ENCODE assay signal across 14 cellular contexts in the genomic region with DNA sequence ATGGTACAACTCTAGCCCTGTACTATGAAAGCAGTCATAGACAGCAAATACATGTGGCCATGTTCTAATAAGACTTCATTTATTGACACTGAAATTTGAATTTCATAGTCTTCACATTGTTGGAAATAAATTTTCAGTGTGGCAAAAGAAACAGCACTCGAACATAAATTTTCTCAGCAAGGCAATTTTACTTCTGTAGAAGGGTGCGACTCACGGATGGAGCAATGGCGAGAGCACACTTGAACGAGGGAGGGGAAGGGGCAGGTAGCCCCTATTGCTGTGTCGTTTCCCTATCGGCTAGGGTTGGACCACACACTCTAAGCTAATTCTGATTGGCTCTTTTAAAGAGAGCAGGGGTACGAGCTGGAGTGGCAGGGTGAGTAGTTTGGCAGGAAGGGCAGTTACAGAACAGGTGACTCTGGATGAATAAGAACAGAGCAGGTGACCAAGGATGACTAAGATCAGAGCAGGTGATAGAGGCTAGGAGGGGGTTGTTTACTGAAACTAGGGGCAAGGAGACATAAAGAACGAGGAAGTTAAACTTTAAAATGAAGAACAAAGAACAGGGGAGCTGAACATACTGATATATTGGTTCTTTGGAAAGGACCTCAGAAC. TPM values are rescaled to one million over a fixed set of nuclear protein-coding genes. Genes with fewer than 3 reads are reported as not detected.
DNase-seq lines count a peak whose midpoint lies in the region; TF ChIP-seq lines count a peak whose summit lies in the region.
"Had no signal": no experiment of that assay in that cellular context is flagged by ENCODE, and none has a peak within 500 bp of the region (broad histone marks: within the 10 kb centered on the region; RNA-seq: fewer than 3 reads in every experiment).

No MANE protein-coding gene starts in this region.

- H3K27me3 ChIP-seq in hepatocyte, result no peaks in the 10 kb centered on the region
- H3K27me3 ChIP-seq in brain microvascular endothelial cell (replicated peaks), result no peaks in the 10 kb centered on the region
- no peaks in the 10 kb centered on the region for H3K27me3 ChIP-seq in tibial nerve
- H3K27me3 ChIP-seq: BE2C had no signal

- DNase-seq in DMS53 treated with DMSO at 0.1 percent for 48 hours (lab: John Stamatoyannopoulos, UW; ENCODE audit: unreplicated experiment) (peak; percentile 4), hepatocyte (ENCODE audit: low spot score) (peak; percentile 39), type B pancreatic cell (ENCODE audit: extremely low spot score, unreplicated experiment) (no peak), brain microvascular endothelial cell (no peak), NOMO-1 (lab: John Stamatoyannopoulos, UW; ENCODE audit: unreplicated experiment in 2 of 2) (no peak), tibial nerve (ENCODE audit: low spot score in 2 of 2) (no peak)
- DNase-seq in activated T-helper 2 cell treated with anti-CD3 and anti-CD28 coated beads, Interferon-gamma antibody, Interleukin-2, Interleukin-4, amounts not matched to agents 10 μg/mL and 5 μg/mL and 100 μg/mL, durations not matched to agents 14 hours and 24 hours and 36 hours (ENCODE audit: low spot score), result no peak
- DNase-seq: BE2C; CD8-positive, alpha-beta memory T cell; DMS153; NCI-H1436 treated with DMSO at 0.1 percent for 48 hours; NCI-H2081; NCI-H524 had no signal

- no peak overlapping the region for H2AFZ ChIP-seq in hepatocyte

- peak overlapping the region; percentile 0 for H3K27ac Mint-ChIP-seq in activated T-helper 2 cell treated with anti-CD3 and anti-CD28 coated beads, Interferon-gamma antibody, Interleukin-2, Interleukin-4, amounts not matched to agents 10 μg/mL and 5 μg/mL and 100 μg/mL, durations not matched to agents 14 hours and 24 hours and 36 hours
- H3K27ac Mint-ChIP-seq in type B pancreatic cell, result peak overlapping the region; percentile 67

- H3K9me3 ChIP-seq in hepatocyte (ENCODE audit: low read depth) (no peaks in the 10 kb centered on the region), tibial nerve (peaks cover 0 to 8% (median 0%) of the 10 kb centered on the region in 4 donors)
- H3K9me3 ChIP-seq: BE2C had no signal

- no peak overlapping the region for H3K4me3 Mint-ChIP-seq in activated T-helper 2 cell treated with anti-CD3 and anti-CD28 coated beads, Interferon-gamma antibody, Interleukin-2, Interleukin-4, amounts not matched to agents 10 μg/mL and 5 μg/mL and 100 μg/mL, durations not matched to agents 14 hours and 24 hours and 36 hours (ENCODE audit: low read depth)
- no peak overlapping the region for H3K4me3 Mint-ChIP-seq in type B pancreatic cell
- H3K4me3 Mint-ChIP-seq: CD8-positive, alpha-beta memory T cell had no signal

- H3K36me3 ChIP-seq in hepatocyte (replicated peaks; ENCODE audit: insufficient read depth, low read depth), result no peaks in the 10 kb centered on the region
- H3K36me3 ChIP-seq in brain microvascular endothelial cell (replicated peaks), result peaks cover 7% of the 10 kb centered on the region
- peaks cover 0 to 10% (median 0%) of the 10 kb centered on the region in 3 donors for H3K36me3 ChIP-seq in tibial nerve
- H3K36me3 ChIP-seq: BE2C had no signal

- peaks cover 9% of the 10 kb centered on the region for H3K79me2 ChIP-seq in hepatocyte

- H3K4me2 ChIP-seq in hepatocyte, result no peak overlapping the region

- in situ Hi-C loops in brain microvascular endothelial cell (cut with HindIII; ENCODE audit: low pct_ligation_motif_present, low sequenced_read_pairs), result no loop called here

- no peaks in the 10 kb centered on the region for H3K9me2 ChIP-seq in hepatocyte (replicated peaks; ENCODE audit: insufficient read depth)

- H3K9me3 Mint-ChIP-seq in activated T-helper 2 cell treated with anti-CD3 and anti-CD28 coated beads, Interferon-gamma antibody, Interleukin-2, Interleukin-4, amounts not matched to agents 10 μg/mL and 5 μg/mL and 100 μg/mL, durations not matched to agents 14 hours and 24 hours and 36 hours, result peaks cover 22% of the 10 kb centered on the region
- peaks cover 18% of the 10 kb centered on the region for H3K9me3 Mint-ChIP-seq in type B pancreatic cell

- TF ChIP-seq EP300 in tibial nerve (IDR thresholded peaks at IDR 0.05), result no peak

- peaks cover 61% of the 10 kb centered on the region for H3K36me3 Mint-ChIP-seq in activated T-helper 2 cell treated with anti-CD3 and anti-CD28 coated beads, Interferon-gamma antibody, Interleukin-2, Interleukin-4, amounts not matched to agents 10 μg/mL and 5 μg/mL and 100 μg/mL, durations not matched to agents 14 hours and 24 hours and 36 hours (ENCODE audit: low read depth)
- peaks cover 32% of the 10 kb centered on the region for H3K36me3 Mint-ChIP-seq in type B pancreatic cell

- H3K4me1 ChIP-seq in hepatocyte (ENCODE audit: insufficient read depth) (peaks cover 10% of the 10 kb centered on the region), tibial nerve (peaks cover 0 to 10% (median 2%) of the 10 kb centered on the region in 4 donors)
- H3K4me1 ChIP-seq: BE2C had no signal

- H3K27me3 Mint-ChIP-seq in activated T-helper 2 cell treated with anti-CD3 and anti-CD28 coated beads, Interferon-gamma antibody, Interleukin-2, Interleukin-4, amounts not matched to agents 10 μg/mL and 5 μg/mL and 100 μg/mL, durations not matched to agents 14 hours and 24 hours and 36 hours (ENCODE audit: low read depth), result no peaks in the 10 kb centered on the region
- no peaks in the 10 kb centered on the region for H3K27me3 Mint-ChIP-seq in type B pancreatic cell

- H4K20me1 ChIP-seq in hepatocyte (ENCODE audit: insufficient read depth, poor library complexity, severe bottlenecking), result no peaks in the 10 kb centered on the region

- H3K27ac ChIP-seq in hepatocyte, result peak overlapping the region; percentile 95
- no peak overlapping the region for H3K27ac ChIP-seq in brain microvascular endothelial cell
- H3K27ac ChIP-seq in tibial nerve, result no peak overlapping the region

- H3K4me3 ChIP-seq in hepatocyte, result no peak overlapping the region
- H3K4me3 ChIP-seq in brain microvascular endothelial cell (ENCODE audit: low read depth, low read length), result no peak overlapping the region
- no peak overlapping the region for H3K4me3 ChIP-seq in tibial nerve

- WGBS in hepatocyte (ENCODE audit: low lambda C conversion rate, missing lambda C conversion rate), result 66% methylated on average over 9 of the region's 9 CpGs
- 97 to 98% methylated on average over 9 of the region's 9 CpGs for WGBS in tibial nerve, 2 donors

- intact Hi-C loops in activated T-helper 2 cell treated with anti-CD3 and anti-CD28 coated beads, Interferon-gamma antibody, Interleukin-2, Interleukin-4, amounts not matched to agents 10 μg/mL and 5 μg/mL and 100 μg/mL, durations not matched to agents 14 hours and 24 hours and 36 hours (cut with micrococcal nuclease), result no loop called here

- TF ChIP-seq CTCF in hepatocyte (IDR thresholded peaks at IDR 0.05; ENCODE audit: poor library complexity) (no peak), type B pancreatic cell (conservative IDR thresholded peaks at IDR 0.05) (no peak), brain microvascular endothelial cell (IDR thresholded peaks at IDR 0.05; ENCODE audit: low read depth, low read length, missing control alignments) (no peak), tibial nerve (IDR thresholded peaks at IDR 0.05) (no peak)

- TF ChIP-seq POLR2A in tibial nerve (IDR thresholded peaks at IDR 0.05), result no peak

- peaks cover 24% of the 10 kb centered on the region for H3K4me1 Mint-ChIP-seq in activated T-helper 2 cell treated with anti-CD3 and anti-CD28 coated beads, Interferon-gamma antibody, Interleukin-2, Interleukin-4, amounts not matched to agents 10 μg/mL and 5 μg/mL and 100 μg/mL, durations not matched to agents 14 hours and 24 hours and 36 hours (ENCODE audit: low read depth)
- H3K4me1 Mint-ChIP-seq in type B pancreatic cell (ENCODE audit: unreplicated experiment), result peaks cover 43% of the 10 kb centered on the region

RNA-seq across cellular contexts. Expression of a gene that starts 52.0 kb away (rescaled TPM):
- 0.16 TPM in 1 of 2 replicates, not detected in the other for total RNA-seq in activated T-helper 2 cell treated with anti-CD3 and anti-CD28 coated beads, Interferon-gamma antibody, Interleukin-2, Interleukin-4, amounts not matched to agents 10 μg/mL and 5 μg/mL and 100 μg/mL, durations not matched to agents 14 hours and 24 hours and 36 hours
- 15.1 TPM in 2 replicates for total RNA-seq in hepatocyte
- 3.5 and 3.9 TPM in 2 replicates for polyA plus RNA-seq in hepatocyte
- total RNA-seq in type B pancreatic cell (ENCODE audit: low replicate concordance), result 12.5 and 37.7 TPM in 2 replicates
- total RNA-seq in tibial nerve, result 1 to 10 TPM; 2.2 to 2.4 (median 2.3) TPM
- total RNA-seq: SK-MEL-5 had no signal
- polyA plus RNA-seq: CD8-positive, alpha-beta memory T cell had no signal

Comparison
In these comparisons a context has a peak if more than half of its experiments do, and no peak if none do; other contexts are left out.
1. DNase-seq: peak in DMS53 treated with DMSO at 0.1 percent for 48 hours (single experiment) and hepatocyte (single experiment); none in activated T-helper 2 cell treated with anti-CD3 and anti-CD28 coated beads, Interferon-gamma antibody, Interleukin-2, Interleukin-4, amounts not matched to agents 10 μg/mL and 5 μg/mL and 100 μg/mL, durations not matched to agents 14 hours and 24 hours and 36 hours (single experiment), type B pancreatic cell (single experiment), brain microvascular endothelial cell (single experiment), NOMO-1 (0 of 2) and tibial nerve (0 of 2).